ENCODE assay signal across 3 cellular contexts in genomic region chr9:86979686-86980085, GRCh38.
TF ChIP-seq lines count a peak whose summit lies in the region.

No MANE protein-coding gene starts in this region.

TF ChIP-seq in SK-N-SH, 30 proteins besides CTCF, POLR2A, EP300 and RAD21:
- TF ChIP-seq MAX (IDR thresholded peaks at IDR 0.05; ENCODE audit: low read depth) (no peak), IRF3 (IDR thresholded peaks at IDR 0.05; ENCODE audit: low read depth, low read length) (no peak), EZH2phosphoT487 (IDR thresholded peaks at IDR 0.05; ENCODE audit: borderline replicate concordance, low read depth) (no peak), TAF1 (IDR thresholded peaks at IDR 0.05; ENCODE audit: borderline replicate concordance, low read depth, low read length) (no peak), FOSL2 (IDR thresholded peaks at IDR 0.05; ENCODE audit: borderline replicate concordance, low read depth) (no peak), JUND (IDR thresholded peaks at IDR 0.05) (no peak), MXI1 (IDR thresholded peaks at IDR 0.05; ENCODE audit: low read depth, low read length) (no peak), POLR2AphosphoS5 (IDR thresholded peaks at IDR 0.05; ENCODE audit: low read depth, low read length) (no peak), RXRA (IDR thresholded peaks at IDR 0.05; ENCODE audit: borderline replicate concordance, low read depth) (no peak), ZBTB33 (IDR thresholded peaks at IDR 0.05; ENCODE audit: borderline replicate concordance, low read depth) (no peak), RFX5 (IDR thresholded peaks at IDR 0.05; ENCODE audit: low read length) (no peak), SMC3 (IDR thresholded peaks at IDR 0.05; ENCODE audit: low read depth, low read length) (no peak), YY1 (IDR thresholded peaks at IDR 0.05; ENCODE audit: low read depth) (no peak)
TF ChIP-seq in SK-N-SH: peak in this region for 0.

TF ChIP-seq in SK-N-SH treated with all-trans-retinoic acid at 6 μM for 48 hours, 23 proteins besides CTCF, POLR2A, EP300 and RAD21:
- TF ChIP-seq CREB5 (CRISPR knock-in tag; IDR thresholded peaks at IDR 0.05; ENCODE audit: low read depth) (no peak), ZC3H10 (CRISPR knock-in tag; IDR thresholded peaks at IDR 0.05) (no peak), PPARA (CRISPR knock-in tag; IDR thresholded peaks at IDR 0.05; ENCODE audit: borderline replicate concordance) (no peak), CSRNP3 (CRISPR knock-in tag; IDR thresholded peaks at IDR 0.05) (no peak), SNAI2 (CRISPR knock-in tag; IDR thresholded peaks at IDR 0.05) (no peak), POU6F1 (CRISPR knock-in tag; IDR thresholded peaks at IDR 0.05; ENCODE audit: borderline replicate concordance, low read depth) (no peak), BACH2 (CRISPR knock-in tag; IDR thresholded peaks at IDR 0.05; ENCODE audit: borderline replicate concordance) (no peak)

TF ChIP-seq in IMR-90, 13 proteins besides CTCF, POLR2A, EP300 and RAD21:
- TF ChIP-seq CHD1 (IDR thresholded peaks at IDR 0.05; ENCODE audit: low read depth, low read length) (no peak), MXI1 (IDR thresholded peaks at IDR 0.05; ENCODE audit: borderline replicate concordance, low read depth, low read length) (no peak), MAFK (IDR thresholded peaks at IDR 0.05; ENCODE audit: low read depth, low read length) (no peak), USF2 (IDR thresholded peaks at IDR 0.05; ENCODE audit: low read depth, low read length) (no peak), ELK1 (IDR thresholded peaks at IDR 0.05; ENCODE audit: borderline replicate concordance, low read depth, low read length) (no peak), NFE2L2 (IDR thresholded peaks at IDR 0.05; ENCODE audit: low read depth, low read length) (no peak), BHLHE40 (IDR thresholded peaks at IDR 0.05; ENCODE audit: low read depth, low read length) (no peak), MAZ (IDR thresholded peaks at IDR 0.05; ENCODE audit: borderline replicate concordance, low read depth, low read length) (no peak), RFX5 (IDR thresholded peaks at IDR 0.05; ENCODE audit: low read depth, low read length) (no peak), FOS (IDR thresholded peaks at IDR 0.05; ENCODE audit: low read depth, low read length) (no peak), CEBPB (IDR thresholded peaks at IDR 0.05; ENCODE audit: low read depth, low read length) (no peak), SMC3 (IDR thresholded peaks at IDR 0.05; ENCODE audit: low read depth, low read length) (no peak), RCOR1 (IDR thresholded peaks at IDR 0.05; ENCODE audit: insufficient replicate concordance, low read length) (no peak)
